In genomic region chr11:83021780-83022125, GRCh38 we compare ENCODE assay signal across 20 cellular contexts. TPM values are rescaled to one million over a fixed set of nuclear protein-coding genes. Genes with fewer than 3 reads are reported as not detected.
A peak's percentile ranks its signal among the peaks of the same experiment; 100 is the strongest.
DNase-seq lines count a peak whose midpoint lies in the region; ATAC-seq and TF ChIP-seq lines count a peak whose summit lies in the region.
"Had no signal": no experiment of that assay in that cellular context is flagged by ENCODE, and none has a peak within 500 bp of the region (broad histone marks: within the 10 kb centered on the region; RNA-seq: fewer than 3 reads in every experiment).

No MANE protein-coding gene starts in this region.

- H3K9me3 Mint-ChIP-seq in memory B cell, result no peaks in the 10 kb centered on the region
- H3K9me3 Mint-ChIP-seq: CD8-positive, alpha-beta memory T cell; HFFc6 had no signal

- H3K9me3 ChIP-seq in osteoblast (ENCODE audit: low read depth, low read length), result no peaks in the 10 kb centered on the region

- H3K4me1 Mint-ChIP-seq in memory B cell, result peaks cover 43% of the 10 kb centered on the region

- H4K20me1 ChIP-seq in osteoblast (ENCODE audit: insufficient read depth, low read length), result peaks cover 52% of the 10 kb centered on the region
- H4K20me1 ChIP-seq: BLaER1 treated with 17β-estradiol and CSF1 and Interleukin-3, amounts not matched to agents 10 nM and 100 nM had no signal

- H3K36me3 ChIP-seq in osteoblast (ENCODE audit: insufficient read depth, low read length), result no peaks in the 10 kb centered on the region

- no peaks in the 10 kb centered on the region for H3K27me3 ChIP-seq in osteoblast (ENCODE audit: insufficient read depth, low read length)
- H3K27me3 ChIP-seq: BLaER1 treated with 17β-estradiol and CSF1 and Interleukin-3, amounts not matched to agents 10 nM and 100 nM had no signal

- intact Hi-C loops in cardiac septum (cut with DNase I), result no loop called here

- H3K4me3 ChIP-seq in fibroblast of mammary gland (ENCODE audit: control insufficient read depth, low read depth, low read length) (no peak overlapping the region), osteoblast (ENCODE audit: insufficient read depth, low read length) (no peak overlapping the region)
- H3K4me3 ChIP-seq: BLaER1 treated with 17β-estradiol and CSF1 and Interleukin-3, amounts not matched to agents 10 nM and 100 nM; GM12878 had no signal

- H3K4me2 ChIP-seq in osteoblast (ENCODE audit: insufficient read depth, low read length), result no peak overlapping the region
- H3K4me2 ChIP-seq: BLaER1 treated with 17β-estradiol and CSF1 and Interleukin-3, amounts not matched to agents 10 nM and 100 nM had no signal

- no peak overlapping the region for H2AFZ ChIP-seq in osteoblast (ENCODE audit: low read length)

- no peaks in the 10 kb centered on the region for H3K4me1 ChIP-seq in osteoblast (ENCODE audit: insufficient read depth, low read length)

- peaks cover 68% of the 10 kb centered on the region for H3K79me2 ChIP-seq in osteoblast (ENCODE audit: insufficient read depth, low read length)

- TF ChIP-seq CTCF in fibroblast of mammary gland (conservative IDR thresholded peaks at IDR 0.05; ENCODE audit: control insufficient read depth, insufficient read depth, low read depth, low read length) (no peak), osteoblast (IDR thresholded peaks at IDR 0.05; ENCODE audit: extremely low read depth, low read depth, low read length) (no peak)

- peak overlapping the region; percentile 95 for H3K27ac ChIP-seq in angular gyrus (ENCODE audit: low read depth, low read length)
- peak overlapping the region; percentile 95 for H3K27ac ChIP-seq in substantia nigra (ENCODE audit: low read depth, low read length, poor library complexity, severe bottlenecking)
- H3K27ac ChIP-seq in osteoblast (ENCODE audit: low read depth, low read length), result no peak overlapping the region
- H3K27ac ChIP-seq: BLaER1 treated with 17β-estradiol and CSF1 and Interleukin-3, amounts not matched to agents 10 nM and 100 nM had no signal

- peaks cover 14% of the 10 kb centered on the region for H3K36me3 Mint-ChIP-seq in memory B cell

- DNase-seq in fibroblast of mammary gland (ENCODE audit: low read depth), result peak; percentile 28
- DNase-seq in memory B cell (ENCODE audit: low spot score in 2 of 2), result no peak
- DNase-seq in substantia nigra (lab: John Stamatoyannopoulos, UW), result no peak
- no peak for DNase-seq in osteoblast (ENCODE audit: insufficient read length, low spot score, missing footprints)
- no peak for DNase-seq in HuH-7.5 (ENCODE audit: low spot score)
- no peak for DNase-seq in NCI-H2029 (lab: John Stamatoyannopoulos, UW)
- no peak for DNase-seq in cardiac septum (ENCODE audit: low spot score)
- DNase-seq: CD8-positive, alpha-beta memory T cell; COR-L47; DMS 273 treated with DMSO at 0.1 percent for 48 hours; DND-41; EL; GOT3; H7; HFFc6 had no signal

- no peak overlapping the region for H3K4me3 Mint-ChIP-seq in memory B cell
- H3K4me3 Mint-ChIP-seq: B cell; CD8-positive, alpha-beta memory T cell; HFFc6 had no signal

- H3K27me3 Mint-ChIP-seq in memory B cell, result no peaks in the 10 kb centered on the region
- H3K27me3 Mint-ChIP-seq: B cell had no signal

- no peak for ATAC-seq in memory B cell (ENCODE audit: low read depth)
- ATAC-seq: GM12878, HCT116 had no signal

- H3K27ac Mint-ChIP-seq in memory B cell, result peak overlapping the region; percentile 38
- H3K27ac Mint-ChIP-seq: CD8-positive, alpha-beta memory T cell; HFFc6 had no signal

RNA-seq across cellular contexts. Expression of gene RAB30, which starts 49.9 kb away (rescaled TPM):
- 21.0 and 27.4 TPM in 2 replicates for total RNA-seq in osteoblast
- total RNA-seq in cardiac septum, result 21.0 TPM
